ENCODE assay signal across 1 cellular context in genomic region chr9:129143031-129143441, GRCh38.
TF ChIP-seq lines count a peak whose summit lies in the region.

No MANE protein-coding gene starts in this region.

TF ChIP-seq in GM12878, 131 proteins besides CTCF, POLR2A, EP300 and RAD21:
- TF ChIP-seq NR2C2 (IDR thresholded peaks at IDR 0.05; ENCODE audit: borderline replicate concordance, control insufficient read depth, insufficient read length, low read depth) (no peak), DPF2 (IDR thresholded peaks at IDR 0.05) (no peak), ZNF687 (IDR thresholded peaks at IDR 0.05) (no peak; the same call in 1 of the 2 replicates), YY1 (IDR thresholded peaks at IDR 0.05; ENCODE audit: low read depth, low read length) (peak; percentile 76), HDGF (IDR thresholded peaks at IDR 0.05) (0 out of 2 replicates have a peak, but pooled peaks have one; percentile 68), PRDM15 (CRISPR knock-in tag; IDR thresholded peaks at IDR 0.05) (no peak), USF1 (IDR thresholded peaks at IDR 0.05; ENCODE audit: borderline replicate concordance, extremely low read length, insufficient read depth, low read depth, low read length) (no peak), RFX5 (IDR thresholded peaks at IDR 0.05; ENCODE audit: low read depth, low read length) (no peak), RCOR1 (conservative IDR thresholded peaks at IDR 0.05; ENCODE audit: low read depth, low read length) (no peak), TBL1XR1 (IDR thresholded peaks at IDR 0.05; ENCODE audit: low read depth, low read length) (no peak), HSF1 (IDR thresholded peaks at IDR 0.05; ENCODE audit: low read depth, low read length) (no peak), ATF3 (IDR thresholded peaks at IDR 0.05; ENCODE audit: borderline replicate concordance, extremely low read depth, low read depth, low read length) (no peak), IKZF2 (IDR thresholded peaks at IDR 0.05) (0 out of 4 replicates have a peak, but pooled peaks of 1 of the 2 experiments have one; percentile 8), EGR1 (IDR thresholded peaks at IDR 0.05; ENCODE audit: borderline replicate concordance in 1 of 2, low read depth in 2 of 2, low read length in 2 of 2) (no peak), CUX1 (IDR thresholded peaks at IDR 0.05; ENCODE audit: insufficient replicate concordance, low read depth, low read length) (no peak), SMC3 (IDR thresholded peaks at IDR 0.05; ENCODE audit: borderline replicate concordance, low read length) (peak; percentile 62; the same call in 1 of the 2 replicates), SMARCA5 (IDR thresholded peaks at IDR 0.05) (0 out of 2 replicates have a peak, but pooled peaks have one; percentile 33), SPI1 (IDR thresholded peaks at IDR 0.05; ENCODE audit: borderline replicate concordance, insufficient read depth, low read depth, low read length) (no peak), GATAD2B (conservative IDR thresholded peaks at IDR 0.05; ENCODE audit: low read depth) (no peak), ZBTB40 (IDR thresholded peaks at IDR 0.05; ENCODE audit: borderline replicate concordance) (no peak), FOXK2 (IDR thresholded peaks at IDR 0.05) (no peak), PBX3 (IDR thresholded peaks at IDR 0.05; ENCODE audit: insufficient replicate concordance, low read depth, low read length) (no peak), E2F4 (IDR thresholded peaks at IDR 0.05; ENCODE audit: low read depth, low read length) (no peak), SMAD5 (IDR thresholded peaks at IDR 0.05; ENCODE audit: low read depth) (no peak), IRF4 (IDR thresholded peaks at IDR 0.05; ENCODE audit: low read depth, low read length) (no peak), YBX1 (IDR thresholded peaks at IDR 0.05) (no peak), BCL11A (IDR thresholded peaks at IDR 0.05; ENCODE audit: low read depth, low read length) (no peak)
TF ChIP-seq in GM12878: peak in this region for 5.
